9 cellular contexts compared by ENCODE assay signal in genomic region chr1:204080163-204080903, GRCh38. TPM values are rescaled to one million over a fixed set of nuclear protein-coding genes. Genes with fewer than 3 reads are reported as not detected.
A peak's percentile ranks its signal among the peaks of the same experiment; 100 is the strongest.
DNase-seq lines count a peak whose midpoint lies in the region; ATAC-seq, FAIRE-seq and TF ChIP-seq lines count a peak whose summit lies in the region.
"Had no signal": no experiment of that assay in that cellular context is flagged by ENCODE, and none has a peak within 500 bp of the region (broad histone marks: within the 10 kb centered on the region; RNA-seq: fewer than 3 reads in every experiment).

No MANE protein-coding gene starts in this region.

- H3K4me1 ChIP-seq in HUES48 (ENCODE audit: control insufficient read depth, insufficient read depth, low read length) (peaks cover 89% of the 10 kb centered on the region), pancreas (peaks cover 55 to 78% (median 74%) of the 10 kb centered on the region in 3 donors)
- peaks cover 3% of the 10 kb centered on the region for H3K4me1 ChIP-seq in CD8-positive, alpha-beta memory T cell (ENCODE audit: insufficient read depth, low read length)

- H3K36me3 Mint-ChIP-seq in glutamatergic neuron (ENCODE audit: unreplicated experiment) = no peaks in the 10 kb centered on the region
- H3K36me3 Mint-ChIP-seq in CD8-positive, alpha-beta memory T cell = no peaks in the 10 kb centered on the region
- H3K36me3 Mint-ChIP-seq in activated CD4-positive, alpha-beta memory T cell treated with anti-CD3 and anti-CD28 coated beads, Interleukin-2, amount 10 ng/mL, durations not matched to agents 7 days and 5 days (ENCODE audit: low read depth) = no peaks in the 10 kb centered on the region
- H3K36me3 Mint-ChIP-seq: CD4-positive, CD25-positive, alpha-beta regulatory T cell had no signal

- H3K4me3 ChIP-seq in HUES48 (ENCODE audit: low read depth, low read length) (peak overlapping the region; percentile 41), SK-N-MC (peak overlapping the region; percentile 72), pancreas (no peak overlapping the region)
- H3K4me3 ChIP-seq in CD8-positive, alpha-beta memory T cell (ENCODE audit: low read length) = no peak overlapping the region

- intact Hi-C loops in pancreas (cut with DNase I) = no loop called here

- FAIRE-seq in pancreas (lab: Jason Lieb, UNC) = no peak

- H3K27ac ChIP-seq in HUES48 (ENCODE audit: low read depth, low read length) (peak overlapping the region; percentile 93), SK-N-MC (peak overlapping the region; percentile 48; the same call in 1 of the 2 replicates), pancreas (peak overlapping the region; percentile 72 to 94 (median 84))
- no peak overlapping the region for H3K27ac ChIP-seq in CD8-positive, alpha-beta memory T cell (ENCODE audit: low read depth, low read length)

- H3K4me3 Mint-ChIP-seq in glutamatergic neuron (ENCODE audit: unreplicated experiment) = no peak overlapping the region
- H3K4me3 Mint-ChIP-seq in CD8-positive, alpha-beta memory T cell = peak overlapping the region in 1 of 7 donors; percentile 46
- H3K4me3 Mint-ChIP-seq in activated CD4-positive, alpha-beta memory T cell treated with anti-CD3 and anti-CD28 coated beads, Interleukin-2, amount 10 ng/mL, durations not matched to agents 7 days and 5 days = no peak overlapping the region
- H3K4me3 Mint-ChIP-seq: CD4-positive, CD25-positive, alpha-beta regulatory T cell had no signal

- H3K9ac ChIP-seq in HUES48 (ENCODE audit: low read depth, low read length) = peak overlapping the region; percentile 47; the same call in 1 of the 2 replicates
- H3K9ac ChIP-seq in SK-N-MC (ENCODE audit: insufficient read length) = no peak overlapping the region

- H3K36me3 ChIP-seq in HUES48 (ENCODE audit: control insufficient read depth, insufficient read depth, low read length) (no peaks in the 10 kb centered on the region; the same call in 1 of the 2 replicates), SK-N-MC (ENCODE audit: insufficient read depth, low read length) (no peaks in the 10 kb centered on the region), pancreas (no peaks in the 10 kb centered on the region)
- no peaks in the 10 kb centered on the region for H3K36me3 ChIP-seq in CD8-positive, alpha-beta memory T cell (ENCODE audit: insufficient read depth, low read length)

- ATAC-seq in pancreas = peak; percentile 68 to 80 (median 78)

- no peak overlapping the region for H3K27ac Mint-ChIP-seq in glutamatergic neuron (ENCODE audit: unreplicated experiment)
- peak overlapping the region in 2 of 8 donors; percentile 73 to 90 for H3K27ac Mint-ChIP-seq in CD8-positive, alpha-beta memory T cell
- H3K27ac Mint-ChIP-seq in activated CD4-positive, alpha-beta memory T cell treated with anti-CD3 and anti-CD28 coated beads, Interleukin-2, amount 10 ng/mL, durations not matched to agents 7 days and 5 days = no peak overlapping the region
- H3K27ac Mint-ChIP-seq: CD4-positive, CD25-positive, alpha-beta regulatory T cell had no signal

- H3K9me3 ChIP-seq in HUES48 (ENCODE audit: control insufficient read depth, insufficient read depth, low read length) = no peaks in the 10 kb centered on the region
- H3K9me3 ChIP-seq in SK-N-MC (ENCODE audit: low read depth, low read length) = no peaks in the 10 kb centered on the region
- H3K9me3 ChIP-seq in pancreas = no peaks in the 10 kb centered on the region
- H3K9me3 ChIP-seq in CD8-positive, alpha-beta memory T cell (ENCODE audit: low read length) = no peaks in the 10 kb centered on the region

- TF ChIP-seq CTCF in glutamatergic neuron (IDR thresholded peaks at IDR 0.05; ENCODE audit: partially characterized antibody, unreplicated experiment) = no peak
- TF ChIP-seq CTCF in pancreas (IDR thresholded peaks at IDR 0.05) = no peak

- CTCF ChIA-PET in CD8-positive, alpha-beta memory T cell (lab: Charles Lee) = no interaction called here
- CTCF ChIA-PET in activated CD4-positive, alpha-beta memory T cell treated with anti-CD3 and anti-CD28 coated beads, Interleukin-2, amount 10 ng/mL, durations not matched to agents 7 days and 5 days (lab: Charles Lee) = no interaction called here

- WGBS in pancreas, 2 donors = 12 to 14% methylated on average over 8 of the region's 8 CpGs

- H3K27me3 Mint-ChIP-seq in glutamatergic neuron (ENCODE audit: unreplicated experiment) = peaks cover 20% of the 10 kb centered on the region
- H3K27me3 Mint-ChIP-seq in CD8-positive, alpha-beta memory T cell = peaks cover 13 to 30% of the 10 kb centered on the region in 2 donors
- H3K27me3 Mint-ChIP-seq in activated CD4-positive, alpha-beta memory T cell treated with anti-CD3 and anti-CD28 coated beads, Interleukin-2, amount 10 ng/mL, durations not matched to agents 7 days and 5 days = peaks cover 31% of the 10 kb centered on the region

- POLR2A ChIA-PET in CD8-positive, alpha-beta memory T cell (lab: Charles Lee) = no interaction called here
- POLR2A ChIA-PET in activated CD4-positive, alpha-beta memory T cell treated with anti-CD3 and anti-CD28 coated beads, Interleukin-2, amount 10 ng/mL, durations not matched to agents 7 days and 5 days (lab: Charles Lee) = interaction anchor here (1.0 kb wide), 1 partner anchor 21 kb away, joined by 4 read pairs; no protein-coding TSS in a partner anchor

- H3K4me1 Mint-ChIP-seq in glutamatergic neuron (ENCODE audit: low read depth, unreplicated experiment) = peaks cover 12% of the 10 kb centered on the region
- peaks cover 32 to 39% (median 34%) of the 10 kb centered on the region in 3 donors for H3K4me1 Mint-ChIP-seq in CD8-positive, alpha-beta memory T cell
- H3K4me1 Mint-ChIP-seq in activated CD4-positive, alpha-beta memory T cell treated with anti-CD3 and anti-CD28 coated beads, Interleukin-2, amount 10 ng/mL, durations not matched to agents 7 days and 5 days = peaks cover 12% of the 10 kb centered on the region

- peaks cover 7% of the 10 kb centered on the region for H3K9me3 Mint-ChIP-seq in glutamatergic neuron (ENCODE audit: unreplicated experiment)
- no peaks in the 10 kb centered on the region for H3K9me3 Mint-ChIP-seq in CD8-positive, alpha-beta memory T cell
- no peaks in the 10 kb centered on the region for H3K9me3 Mint-ChIP-seq in activated CD4-positive, alpha-beta memory T cell treated with anti-CD3 and anti-CD28 coated beads, Interleukin-2, amount 10 ng/mL, durations not matched to agents 7 days and 5 days
- H3K9me3 Mint-ChIP-seq: CD4-positive, CD25-positive, alpha-beta regulatory T cell had no signal

- H3K27me3 ChIP-seq in HUES48 (ENCODE audit: control insufficient read depth, insufficient read depth, low read length) = peaks cover 4% of the 10 kb centered on the region
- H3K27me3 ChIP-seq in pancreas = no peaks in the 10 kb centered on the region
- peaks cover 8% of the 10 kb centered on the region for H3K27me3 ChIP-seq in CD8-positive, alpha-beta memory T cell (ENCODE audit: insufficient read depth, low read length, poor library complexity, severe bottlenecking)

- DNase-seq in A172 (ENCODE audit: low spot score) = peak; percentile 93
- DNase-seq in SK-N-MC (ENCODE audit: low read depth, low spot score) = peak; percentile 68
- DNase-seq in glutamatergic neuron = peak; percentile 41
- DNase-seq in pancreas = peak; percentile 83 to 95 (median 92)
- DNase-seq in CD8-positive, alpha-beta memory T cell = no peak
- no peak for DNase-seq in T-helper 2 cell
- no peak for DNase-seq in activated CD4-positive, alpha-beta memory T cell treated with anti-CD3 and anti-CD28 coated beads, Interleukin-2, amount 10 ng/mL, durations not matched to agents 7 days and 5 days
- DNase-seq: CD4-positive, CD25-positive, alpha-beta regulatory T cell had no signal

RNA-seq across cellular contexts. Expression of gene SOX13, which starts 7.4 kb away (rescaled TPM):
- total RNA-seq in A172 (2014; rRNA removed; shearing (Covaris generic)) = 7.0 and 11.2 TPM in 2 replicates
- 2.2 TPM for total RNA-seq in glutamatergic neuron (ENCODE audit: unreplicated experiment)
- total RNA-seq in pancreas = 10 to 100 TPM; 12.0 to 27.2 (median 18.0) TPM
- polyA plus RNA-seq in pancreas = 10 to 100 TPM; 16.9 to 17.1 TPM
- total RNA-seq in CD8-positive, alpha-beta memory T cell = 1 to 10 TPM; 3.1 TPM
- polyA plus RNA-seq in CD8-positive, alpha-beta memory T cell = 5.5 TPM
- total RNA-seq in activated CD4-positive, alpha-beta memory T cell treated with anti-CD3 and anti-CD28 coated beads, Interleukin-2, amount 10 ng/mL, durations not matched to agents 7 days and 5 days = 1 to 10 TPM; 7.4 to 7.8 TPM
- polyA plus RNA-seq: CD4-positive, CD25-positive, alpha-beta regulatory T cell had no signal

Comparison
In these comparisons a context has a peak if more than half of its experiments do, and no peak if none do; other contexts are left out.
1. DNase-seq: peak in A172 (single experiment), SK-N-MC (single experiment), glutamatergic neuron (single experiment) and pancreas (6 of 6); none in CD8-positive, alpha-beta memory T cell (0 of 5), T-helper 2 cell (0 of 5) and activated CD4-positive, alpha-beta memory T cell treated with anti-CD3 and anti-CD28 coated beads, Interleukin-2, amount 10 ng/mL, durations not matched to agents 7 days and 5 days (single experiment).
2. H3K4me3 ChIP-seq: peak in HUES48 (single experiment) and SK-N-MC (single experiment); none in pancreas (0 of 4) and CD8-positive, alpha-beta memory T cell (single experiment).